Comparison of ENCODE assay signal across 27 cellular contexts in genomic region chr3:148435534-148435933, GRCh38.
"Had no signal": no experiment of that assay in that cellular context is flagged by ENCODE, and none has a peak within 500 bp of the region (broad histone marks: within the 10 kb centered on the region; RNA-seq: fewer than 3 reads in every experiment).

No MANE protein-coding gene starts in this region.

- H3K27ac ChIP-seq: stomach, suprapubic skin, testis, thoracic aorta, thyroid gland, tibial artery, tibial nerve, transverse colon, upper lobe of left lung, upper lobe of right lung, uterus, vagina had no signal

- H3K4me1 ChIP-seq: stomach, suprapubic skin, testis, thyroid gland, tibial artery, tibial nerve, transverse colon, upper lobe of left lung, upper lobe of right lung, uterus, vagina had no signal

- DNase-seq: stimulated activated CD4-positive, alpha-beta T cell treated with anti-CD3 and anti-CD28 coated beads, Interleukin-2, amount 100 ng/mL, for 48 hours; stimulated activated CD4-positive, alpha-beta T cell treated with anti-CD3 and anti-CD28 coated beads, Interleukin-4, amount 100 ng/mL, for 1 hour; stimulated activated CD4-positive, alpha-beta T cell treated with anti-CD3 and anti-CD28 coated beads, Interleukin-4, amount 100 ng/mL, for 24 hours; stimulated activated CD4-positive, alpha-beta T cell treated with anti-CD3 and anti-CD28 coated beads, Interleukin-4, amount 100 ng/mL, for 4 hours; stimulated activated CD8-positive, alpha-beta memory T cell treated with anti-CD3 and anti-CD28 coated beads, Interleukin-4, amount 100 ng/mL, for 48 hours; stimulated activated naive B cell treated with anti-CD40 and anti-IgM and Interleukin-4, amounts not matched to agents 10 μg/mL and 1 μg/mL and 100 μg/mL, for 72 hours; stimulated activated naive CD4-positive, alpha-beta T cell; stimulated activated naive CD4-positive, alpha-beta T cell treated with Interleukin-2 at 50 U/mL for 16 hours; stimulated activated naive CD8-positive, alpha-beta T cell treated with anti-CD3 and anti-CD28 coated beads, Interleukin-15, amount 100 ng/mL, for 72 hours; stimulated activated naive CD8-positive, alpha-beta T cell treated with anti-CD3 and anti-CD28 coated beads, Interleukin-15, Interleukin-2, amounts not matched to agents 100 U/mL and 50 U/mL, for 24 hours; stomach; substantia nigra; testis; thyroid gland; tibial artery; transverse colon; trophoblast cell; upper lobe of left lung; upper lobe of right lung; uterus had no signal

- H3K9me3 ChIP-seq: stomach, testis, thoracic aorta, thyroid gland, tibial artery, transverse colon, upper lobe of left lung, upper lobe of right lung, uterus, vagina had no signal

- ATAC-seq: stimulated activated effector memory CD8-positive, alpha-beta T cell treated with anti-CD3 and anti-CD28 coated beads, Interleukin-12 subunit alpha, Interleukin-12 subunit beta, amount 100 ng/mL, for 72 hours; stimulated activated memory B cell treated with anti-CD40 and anti-IgM and Interleukin-4, amounts not matched to agents 10 μg/mL and 1 μg/mL and 100 μg/mL, for 72 hours; stimulated activated naive B cell treated with anti-CD40 and anti-IgM and Interleukin-4, amounts not matched to agents 10 μg/mL and 1 μg/mL and 100 μg/mL, for 72 hours; stimulated activated naive CD8-positive, alpha-beta T cell treated with anti-CD3 and anti-CD28 coated beads, Interleukin-15, amount 100 ng/mL, for 72 hours; stimulated activated naive CD8-positive, alpha-beta T cell treated with anti-CD3 and anti-CD28 coated beads, Interleukin-15, Interleukin-2, amounts not matched to agents 100 U/mL and 50 U/mL, for 24 hours; upper lobe of right lung had no signal

- FAIRE-seq: urothelium cell line had no signal

- H3K27me3 ChIP-seq: stomach, suprapubic skin, testis, thyroid gland, tibial artery, tibial nerve, transverse colon, upper lobe of left lung, upper lobe of right lung, uterus, vagina had no signal

- H3K4me3 ChIP-seq: stomach, suprapubic skin, testis, thoracic aorta, thyroid gland, tibial artery, tibial nerve, transverse colon, upper lobe of left lung, upper lobe of right lung, uterus, vagina had no signal

- H3K36me3 ChIP-seq: stomach, suprapubic skin, thoracic aorta, thyroid gland, tibial artery, tibial nerve, transverse colon, upper lobe of left lung, upper lobe of right lung, uterus, vagina had no signal
